In genomic region chr16:70801611-70802010, GRCh38 we compare ENCODE assay signal across 10 cellular contexts. TPM values are rescaled to one million over a fixed set of nuclear protein-coding genes. Genes with fewer than 3 reads are reported as not detected.
DNase-seq lines count a peak whose midpoint lies in the region; ATAC-seq and TF ChIP-seq lines count a peak whose summit lies in the region.
"Had no signal": no experiment of that assay in that cellular context is flagged by ENCODE, and none has a peak within 500 bp of the region (broad histone marks: within the 10 kb centered on the region; RNA-seq: fewer than 3 reads in every experiment).

No MANE protein-coding gene starts in this region.

- no peak for ATAC-seq in GM19035 (IDR thresholded peaks at IDR 0.05; ENCODE audit: unreplicated experiment)

- intact Hi-C loops in prostate gland (cut with DNase I) = no loop called here

- H3K4me3 ChIP-seq in DOHH2 (ENCODE audit: low read length) (peak overlapping the region; percentile 77), OCI-LY1 (ENCODE audit: low read depth, low read length, poor library complexity, severe bottlenecking) (peak overlapping the region; percentile 91), neural progenitor cell (peak overlapping the region; percentile 87), prostate gland (peak overlapping the region in 1 of 2 donors; percentile 95)
- peak overlapping the region; percentile 93 for H3K4me3 ChIP-seq in effector memory CD4-positive, alpha-beta T cell (ENCODE audit: insufficient read depth, low read depth, low read length, poor library complexity, severe bottlenecking)

- H3K27ac ChIP-seq in DOHH2 (ENCODE audit: low read depth, low read length) = no peak overlapping the region
- no peak overlapping the region for H3K27ac ChIP-seq in OCI-LY1 (ENCODE audit: low read depth, low read length, poor library complexity, severe bottlenecking)
- H3K27ac ChIP-seq in effector memory CD4-positive, alpha-beta T cell (ENCODE audit: insufficient read depth, low read length, poor library complexity, severe bottlenecking) = no peak overlapping the region
- H3K27ac ChIP-seq in neural progenitor cell = no peak overlapping the region
- H3K27ac ChIP-seq in prostate gland = no peak overlapping the region

- H3K9me3 Mint-ChIP-seq in neural progenitor cell = peaks cover 6% of the 10 kb centered on the region

- no peak overlapping the region for H2AFZ ChIP-seq in OCI-LY1 (ENCODE audit: low read length)
- H2AFZ ChIP-seq in neural progenitor cell (replicated peaks) = no peak overlapping the region

- H3K4me3 Mint-ChIP-seq in neural progenitor cell = peak overlapping the region; percentile 96

- H3K36me3 ChIP-seq in DOHH2 (ENCODE audit: control insufficient read depth, low read length) = peaks cover 13% of the 10 kb centered on the region
- peaks cover 8% of the 10 kb centered on the region; the same call in 1 of the 2 replicates for H3K36me3 ChIP-seq in OCI-LY1 (ENCODE audit: insufficient read depth, low read length)
- no peaks in the 10 kb centered on the region for H3K36me3 ChIP-seq in effector memory CD4-positive, alpha-beta T cell (ENCODE audit: control insufficient read depth, insufficient read depth, low read length)
- no peaks in the 10 kb centered on the region for H3K36me3 ChIP-seq in neural progenitor cell
- no peaks in the 10 kb centered on the region for H3K36me3 ChIP-seq in prostate gland
- H3K36me3 ChIP-seq: adrenal gland had no signal

- TF ChIP-seq CTCF in DOHH2 (IDR thresholded peaks at IDR 0.05; ENCODE audit: low read depth, low read length, poor library complexity, severe bottlenecking) (no peak), OCI-LY1 (IDR thresholded peaks at IDR 0.05; ENCODE audit: low read length) (no peak), neural progenitor cell (IDR thresholded peaks at IDR 0.05) (no peak), prostate gland (IDR thresholded peaks at IDR 0.05) (no peak)

- DNase-seq in effector memory CD4-positive, alpha-beta T cell = no peak
- DNase-seq in neural progenitor cell (ENCODE audit: low spot score) (no peak), NCI-H2029 treated with DMSO at 0.1 percent for 48 hours (lab: John Stamatoyannopoulos, UW) (no peak), prostate gland (ENCODE audit: low spot score) (no peak), GM03348 (ENCODE audit: low spot score) (no peak)

- H3K4me2 ChIP-seq in DOHH2 (ENCODE audit: low read length) = peak overlapping the region; percentile 62
- peak overlapping the region; percentile 97 for H3K4me2 ChIP-seq in OCI-LY1 (ENCODE audit: low read length)
- peak overlapping the region; percentile 90 for H3K4me2 ChIP-seq in neural progenitor cell

- H3K27me3 Mint-ChIP-seq in neural progenitor cell (ENCODE audit: insufficient read depth, low read depth) = peaks cover 2% of the 10 kb centered on the region

- no peak for TF ChIP-seq POLR2A in prostate gland (IDR thresholded peaks at IDR 0.05)

- H3K27me3 ChIP-seq in DOHH2 (ENCODE audit: control insufficient read depth, low read length) (no peaks in the 10 kb centered on the region), OCI-LY1 (ENCODE audit: insufficient read depth, low read length) (no peaks in the 10 kb centered on the region), neural progenitor cell (peaks cover 52% of the 10 kb centered on the region), prostate gland (replicated peaks; ENCODE audit: insufficient read depth) (no peaks in the 10 kb centered on the region)
- no peaks in the 10 kb centered on the region for H3K27me3 ChIP-seq in effector memory CD4-positive, alpha-beta T cell (replicated peaks; ENCODE audit: control insufficient read depth, insufficient read depth, low read length, poor library complexity, severe bottlenecking)
- H3K27me3 ChIP-seq: right atrium auricular region had no signal

- WGBS in prostate gland = 45% methylated on average over 3 of the region's 3 CpGs

- peaks cover 20% of the 10 kb centered on the region for H3K4me1 ChIP-seq in DOHH2 (ENCODE audit: control insufficient read depth, low read length)
- peaks cover 23% of the 10 kb centered on the region for H3K4me1 ChIP-seq in OCI-LY1 (ENCODE audit: insufficient read depth, low read length, severe bottlenecking)
- peaks cover 5% of the 10 kb centered on the region for H3K4me1 ChIP-seq in effector memory CD4-positive, alpha-beta T cell (ENCODE audit: control insufficient read depth, insufficient read depth, low read length, poor library complexity, severe bottlenecking)
- peaks cover 6% of the 10 kb centered on the region for H3K4me1 ChIP-seq in neural progenitor cell
- no peaks in the 10 kb centered on the region for H3K4me1 ChIP-seq in prostate gland (replicated peaks)

- H4K20me1 ChIP-seq in DOHH2 (ENCODE audit: control insufficient read depth, insufficient read depth, low read depth, low read length) = no peaks in the 10 kb centered on the region
- no peaks in the 10 kb centered on the region for H4K20me1 ChIP-seq in OCI-LY1 (ENCODE audit: insufficient read depth, low read length)
- no peaks in the 10 kb centered on the region for H4K20me1 ChIP-seq in neural progenitor cell (ENCODE audit: low read depth)

- peaks cover 40% of the 10 kb centered on the region for H3K79me2 ChIP-seq in DOHH2 (ENCODE audit: control insufficient read depth, low read length)
- peaks cover 17% of the 10 kb centered on the region for H3K79me2 ChIP-seq in OCI-LY1 (ENCODE audit: insufficient read depth, low read length)
- peaks cover 40% of the 10 kb centered on the region for H3K79me2 ChIP-seq in neural progenitor cell (ENCODE audit: low read depth)

- no peak overlapping the region for H3K9ac ChIP-seq in OCI-LY1 (ENCODE audit: low read length)
- H3K9ac ChIP-seq in neural progenitor cell = no peak overlapping the region

- no peaks in the 10 kb centered on the region for H3K9me2 ChIP-seq in DOHH2 (replicated peaks; ENCODE audit: control insufficient read depth, low read length)
- H3K9me2 ChIP-seq in OCI-LY1 (ENCODE audit: low read depth, low read length) = no peaks in the 10 kb centered on the region

- H3F3A ChIP-seq in DOHH2 (ENCODE audit: control insufficient read depth, insufficient read depth) (no peaks in the 10 kb centered on the region), OCI-LY1 (ENCODE audit: insufficient read depth, low read length) (no peaks in the 10 kb centered on the region), neural progenitor cell (ENCODE audit: low read depth) (peaks cover 4% of the 10 kb centered on the region)

- H3K9me3 ChIP-seq in DOHH2 (ENCODE audit: control insufficient read depth, insufficient read depth, low read length) = no peaks in the 10 kb centered on the region
- no peaks in the 10 kb centered on the region for H3K9me3 ChIP-seq in OCI-LY1 (ENCODE audit: low read length)
- no peaks in the 10 kb centered on the region for H3K9me3 ChIP-seq in effector memory CD4-positive, alpha-beta T cell (ENCODE audit: control insufficient read depth, low read length)
- no peaks in the 10 kb centered on the region for H3K9me3 ChIP-seq in neural progenitor cell (ENCODE audit: low read depth)
- no peaks in the 10 kb centered on the region for H3K9me3 ChIP-seq in prostate gland
- H3K9me3 ChIP-seq: adrenal gland, right atrium auricular region had no signal

- H3K27ac Mint-ChIP-seq in neural progenitor cell = no peak overlapping the region

- peaks cover 12% of the 10 kb centered on the region for H3K4me1 Mint-ChIP-seq in neural progenitor cell

- no peaks in the 10 kb centered on the region for H3K36me3 Mint-ChIP-seq in neural progenitor cell

RNA-seq across cellular contexts. Expression of gene VAC14, which starts 0.7 kb away (rescaled TPM):
- total RNA-seq in neural progenitor cell (ENCODE audit: low replicate concordance) (16.1 and 50.3 TPM in 2 replicates), prostate gland (10 to 100 TPM; 30.3 to 66.8 TPM)
